In the genomic region with DNA sequence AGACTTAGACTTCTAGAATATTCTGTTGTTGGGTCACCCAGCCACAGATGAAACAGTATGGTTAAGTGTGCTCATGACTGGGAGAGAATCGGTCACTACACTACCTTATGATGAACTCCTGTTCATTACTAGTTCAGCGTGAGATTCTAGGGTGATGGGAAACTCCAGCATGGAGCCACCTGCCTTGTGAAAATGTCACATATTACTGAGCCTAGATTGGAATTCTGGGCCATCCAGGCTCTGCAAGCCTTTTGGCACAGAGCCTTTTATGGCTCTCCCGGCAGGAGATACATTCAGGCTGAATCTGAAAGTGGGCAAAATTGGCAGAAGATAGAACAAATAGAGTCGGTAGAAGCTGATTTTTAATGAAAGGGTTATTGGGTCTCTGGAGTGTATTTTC, we compare ENCODE assay signal across 37 cellular contexts. TPM values are rescaled to one million over a fixed set of nuclear protein-coding genes. Genes with fewer than 3 reads are reported as not detected.
"Had no signal": no experiment of that assay in that cellular context is flagged by ENCODE, and none has a peak within 500 bp of the region (broad histone marks: within the 10 kb centered on the region; RNA-seq: fewer than 3 reads in every experiment).

No MANE protein-coding gene starts in this region.

- DNase-seq: activated B cell treated with CpG ODN at 0.5 μM for 24 hours; activated CD4-positive, alpha-beta memory T cell treated with anti-CD3 and anti-CD28 coated beads for 36 hours; activated CD4-positive, alpha-beta T cell treated with anti-CD3 and anti-CD28 coated beads for 48 hours; activated CD4-positive, alpha-beta T cell treated with anti-CD3 and anti-CD28 coated beads, Interleukin-2, amount 50 U/mL, for 1 hour; activated CD8-positive, alpha-beta memory T cell treated with anti-CD3 and anti-CD28 coated beads, Interleukin-2, amount 10 ng/mL, durations not matched to agents 7 days and 5 days; activated CD8-positive, alpha-beta memory T cell treated with anti-CD3 and anti-CD28 coated beads, Interleukin-2, amount 50 U/mL, for 4 hours; activated CD8-positive, alpha-beta T cell treated with anti-CD3 and anti-CD28 coated beads, Interleukin-2, amount 10 ng/mL, durations not matched to agents 7 days and 5 days; activated effector memory CD4-positive, alpha-beta T cell treated with anti-CD3 and anti-CD28 coated beads, Interleukin-2, amount 50 U/mL, for 16 hours; activated naive CD4-positive, alpha-beta T cell treated with anti-CD3 and anti-CD28 coated beads for 36 hours; activated naive CD8-positive, alpha-beta T cell treated with anti-CD3 and anti-CD28 coated beads for 36 hours; activated naive CD8-positive, alpha-beta T cell treated with anti-CD3 and anti-CD28 coated beads, Interleukin-2, amount 50 U/mL, for 24 hours; activated T-cell treated with anti-CD3 and anti-CD28 coated beads, Interleukin-2, amount 50 U/mL, for 1 hour; activated T-cell treated with anti-CD3 and anti-CD28 coated beads, Interleukin-2, amount 50 U/mL, for 48 hours; adrenal gland; amygdala; aorta; cerebellar nuclear complex; effector memory CD4-positive, alpha-beta T cell; endodermal cell; foreskin keratinocyte; gastrocnemius medialis; head of caudate nucleus; T-helper 2 cell had no signal

- H3K9me3 Mint-ChIP-seq: activated B cell treated with CpG ODN at 0.5 μM for 24 hours; activated CD4-positive, alpha-beta memory T cell treated with anti-CD3 and anti-CD28 coated beads for 36 hours; activated naive CD4-positive, alpha-beta T cell treated with anti-CD3 and anti-CD28 coated beads for 36 hours; activated naive CD4-positive, alpha-beta T cell treated with anti-CD3 and anti-CD28 coated beads, Interleukin-2, amount 50 U/mL, for 24 hours; activated naive CD8-positive, alpha-beta T cell treated with anti-CD3 and anti-CD28 coated beads for 36 hours; activated naive CD8-positive, alpha-beta T cell treated with anti-CD3 and anti-CD28 coated beads, Interleukin-2, amount 50 U/mL, for 24 hours; activated T-helper 1 cell treated with anti-CD3 and anti-CD28 coated beads, Interleukin-12 subunit alpha, Interleukin-12 subunit beta, Interleukin-2, Interleukin-4 antibody, amounts not matched to agents 30 ng/mL and 10 ng/mL and 1 ng/mL, durations not matched to agents 14 hours and 24 hours and 36 hours; activated T-helper 2 cell treated with anti-CD3 and anti-CD28 coated beads, Interferon-gamma antibody, Interleukin-2, Interleukin-4, amounts not matched to agents 10 μg/mL and 5 μg/mL and 100 μg/mL, durations not matched to agents 14 hours and 24 hours and 36 hours; dendritic cell treated with granulocyte-macrophage colony-stimulating factor and Interleukin-4, amounts not matched to agents 40 ng/mL and 50 ng/mL, for 4 days; endodermal cell had no signal

- H3K36me3 ChIP-seq: adrenal gland, gastrocnemius medialis had no signal

- H3K36me3 Mint-ChIP-seq: activated CD4-positive, alpha-beta memory T cell treated with anti-CD3 and anti-CD28 coated beads for 36 hours; activated CD8-positive, alpha-beta memory T cell treated with anti-CD3 and anti-CD28 coated beads, Interleukin-2, amount 10 ng/mL, durations not matched to agents 7 days and 5 days; activated naive CD4-positive, alpha-beta T cell treated with anti-CD3 and anti-CD28 coated beads, Interleukin-2, amount 50 U/mL, for 24 hours; activated naive CD8-positive, alpha-beta T cell treated with anti-CD3 and anti-CD28 coated beads for 36 hours had no signal

- H3K9me3 ChIP-seq: adrenal gland, body of pancreas, gastrocnemius medialis had no signal

- H3K4me1 Mint-ChIP-seq: activated B cell treated with CpG ODN at 0.5 μM for 24 hours; activated CD8-positive, alpha-beta memory T cell treated with anti-CD3 and anti-CD28 coated beads, Interleukin-2, amount 10 ng/mL, durations not matched to agents 7 days and 5 days; activated naive CD4-positive, alpha-beta T cell treated with anti-CD3 and anti-CD28 coated beads, Interleukin-2, amount 50 U/mL, for 24 hours; activated naive CD8-positive, alpha-beta T cell treated with anti-CD3 and anti-CD28 coated beads for 36 hours; activated naive CD8-positive, alpha-beta T cell treated with anti-CD3 and anti-CD28 coated beads, Interleukin-2, amount 50 U/mL, for 24 hours had no signal

- H3K4me3 Mint-ChIP-seq: activated B cell treated with CpG ODN at 0.5 μM for 24 hours; activated CD4-positive, alpha-beta memory T cell treated with anti-CD3 and anti-CD28 coated beads for 36 hours; activated CD8-positive, alpha-beta memory T cell treated with anti-CD3 and anti-CD28 coated beads, Interleukin-2, amount 10 ng/mL, durations not matched to agents 7 days and 5 days; activated CD8-positive, alpha-beta T cell treated with anti-CD3 and anti-CD28 coated beads, Interleukin-2, amount 10 ng/mL, durations not matched to agents 7 days and 5 days; activated naive CD4-positive, alpha-beta T cell treated with anti-CD3 and anti-CD28 coated beads for 36 hours; activated naive CD4-positive, alpha-beta T cell treated with anti-CD3 and anti-CD28 coated beads, Interleukin-2, amount 50 U/mL, for 24 hours; activated naive CD8-positive, alpha-beta T cell treated with anti-CD3 and anti-CD28 coated beads for 36 hours; activated naive CD8-positive, alpha-beta T cell treated with anti-CD3 and anti-CD28 coated beads, Interleukin-2, amount 50 U/mL, for 24 hours; activated T-helper 1 cell treated with anti-CD3 and anti-CD28 coated beads, Interleukin-12 subunit alpha, Interleukin-12 subunit beta, Interleukin-2, Interleukin-4 antibody, amounts not matched to agents 30 ng/mL and 10 ng/mL and 1 ng/mL, durations not matched to agents 14 hours and 24 hours and 36 hours; dendritic cell treated with granulocyte-macrophage colony-stimulating factor and Interleukin-4, amounts not matched to agents 40 ng/mL and 50 ng/mL, for 4 days; endodermal cell had no signal

- ATAC-seq: activated CD4-positive, CD25-positive, alpha-beta regulatory T cell treated with anti-CD3 and anti-CD28 coated beads, Interleukin-2, amount 50 U/mL, for 24 hours; activated CD8-positive, alpha-beta memory T cell treated with anti-CD3 and anti-CD28 coated beads, Interleukin-2, amount 10 ng/mL, durations not matched to agents 7 days and 5 days; activated CD8-positive, alpha-beta T cell treated with anti-CD3 and anti-CD28 coated beads, Interleukin-2, amount 10 ng/mL, durations not matched to agents 7 days and 5 days; activated naive CD8-positive, alpha-beta T cell treated with anti-CD3 and anti-CD28 coated beads, Interleukin-2, amount 50 U/mL, for 24 hours; body of pancreas; esophagus mucosa; foreskin keratinocyte; gastrocnemius medialis had no signal

- H3K4me3 ChIP-seq: adrenal gland, body of pancreas, coronary artery, dorsolateral prefrontal cortex, gastrocnemius medialis had no signal

- H3K27ac ChIP-seq: adrenal gland, body of pancreas, coronary artery, dorsolateral prefrontal cortex, foreskin keratinocyte, gastrocnemius medialis, VCaP had no signal

- H3K27me3 Mint-ChIP-seq: activated naive CD4-positive, alpha-beta T cell treated with anti-CD3 and anti-CD28 coated beads, Interleukin-2, amount 50 U/mL, for 24 hours had no signal

- H3K27me3 ChIP-seq: adrenal gland, body of pancreas, dorsolateral prefrontal cortex, foreskin keratinocyte, gastrocnemius medialis had no signal

- H3K27ac Mint-ChIP-seq: activated B cell treated with CpG ODN at 0.5 μM for 24 hours; activated CD4-positive, alpha-beta memory T cell treated with anti-CD3 and anti-CD28 coated beads for 36 hours; activated CD8-positive, alpha-beta memory T cell treated with anti-CD3 and anti-CD28 coated beads, Interleukin-2, amount 10 ng/mL, durations not matched to agents 7 days and 5 days; activated CD8-positive, alpha-beta T cell treated with anti-CD3 and anti-CD28 coated beads, Interleukin-2, amount 10 ng/mL, durations not matched to agents 7 days and 5 days; activated naive CD4-positive, alpha-beta T cell treated with anti-CD3 and anti-CD28 coated beads for 36 hours; activated naive CD4-positive, alpha-beta T cell treated with anti-CD3 and anti-CD28 coated beads, Interleukin-2, amount 50 U/mL, for 24 hours; activated naive CD8-positive, alpha-beta T cell treated with anti-CD3 and anti-CD28 coated beads for 36 hours; activated naive CD8-positive, alpha-beta T cell treated with anti-CD3 and anti-CD28 coated beads, Interleukin-2, amount 50 U/mL, for 24 hours; activated T-helper 1 cell treated with anti-CD3 and anti-CD28 coated beads, Interleukin-12 subunit alpha, Interleukin-12 subunit beta, Interleukin-2, Interleukin-4 antibody, amounts not matched to agents 30 ng/mL and 10 ng/mL and 1 ng/mL, durations not matched to agents 14 hours and 24 hours and 36 hours; activated T-helper 2 cell treated with anti-CD3 and anti-CD28 coated beads, Interferon-gamma antibody, Interleukin-2, Interleukin-4, amounts not matched to agents 10 μg/mL and 5 μg/mL and 100 μg/mL, durations not matched to agents 14 hours and 24 hours and 36 hours; dendritic cell treated with granulocyte-macrophage colony-stimulating factor and Interleukin-4, amounts not matched to agents 40 ng/mL and 50 ng/mL, for 4 days; endodermal cell had no signal

- H3K4me1 ChIP-seq: adrenal gland, body of pancreas, gastrocnemius medialis had no signal

RNA-seq across cellular contexts. Expression of a gene that starts 19.0 kb away (rescaled TPM):
- total RNA-seq: activated CD4-positive, alpha-beta memory T cell treated with anti-CD3 and anti-CD28 coated beads for 36 hours; activated CD8-positive, alpha-beta memory T cell treated with anti-CD3 and anti-CD28 coated beads for 36 hours; activated CD8-positive, alpha-beta memory T cell treated with anti-CD3 and anti-CD28 coated beads, Interleukin-2, amount 10 ng/mL, durations not matched to agents 7 days and 5 days; activated CD8-positive, alpha-beta T cell treated with anti-CD3 and anti-CD28 coated beads, Interleukin-2, amount 10 ng/mL, durations not matched to agents 7 days and 5 days; activated naive CD4-positive, alpha-beta T cell treated with anti-CD3 and anti-CD28 coated beads for 36 hours; activated naive CD8-positive, alpha-beta T cell treated with anti-CD3 and anti-CD28 coated beads for 36 hours; activated T-helper 1 cell treated with anti-CD3 and anti-CD28 coated beads, Interleukin-12 subunit alpha, Interleukin-12 subunit beta, Interleukin-2, Interleukin-4 antibody, amounts not matched to agents 30 ng/mL and 10 ng/mL and 1 ng/mL, durations not matched to agents 14 hours and 24 hours and 36 hours; activated T-helper 2 cell treated with anti-CD3 and anti-CD28 coated beads, Interferon-gamma antibody, Interleukin-2, Interleukin-4, amounts not matched to agents 10 μg/mL and 5 μg/mL and 100 μg/mL, durations not matched to agents 14 hours and 24 hours and 36 hours; epithelial cell of proximal tubule; foreskin keratinocyte; gastrocnemius medialis; glomerular endothelial cell; T-helper 1 cell treated with Interleukin-12 subunit alpha and Interleukin-12 subunit beta and Interleukin-4 antibody, amounts not matched to agents 30 ng/mL and 1 ng/mL, for 36 hours had no signal
